Comparison of ENCODE assay signal across 8 cellular contexts in genomic region chr2:42494434-42495233, GRCh38. TPM values are rescaled to one million over a fixed set of nuclear protein-coding genes. Genes with fewer than 3 reads are reported as not detected.
DNase-seq lines count a peak whose midpoint lies in the region; ATAC-seq and TF ChIP-seq lines count a peak whose summit lies in the region.

No MANE protein-coding gene starts in this region.

- H3K9me3 ChIP-seq in ascending aorta = no peaks in the 10 kb centered on the region
- no peaks in the 10 kb centered on the region for H3K9me3 ChIP-seq in hepatocyte (ENCODE audit: low read depth)

- DNase-seq in GM12865 (ENCODE audit: low read depth) (peak; percentile 86), NCI-H1436 treated with DMSO at 0.1 percent for 48 hours (lab: John Stamatoyannopoulos, UW) (peak; percentile 61), ascending aorta (ENCODE audit: low spot score in 2 of 2) (peak in 1 of 2 donors; percentile 71), hepatocyte (ENCODE audit: low spot score) (peak; percentile 85), retina (peak; percentile 91), GF-D8 (lab: John Stamatoyannopoulos, UW) (no peak)

- H3K4me2 ChIP-seq in hepatocyte = peak overlapping the region; percentile 100

- no peaks in the 10 kb centered on the region for H3K79me2 ChIP-seq in hepatocyte

- H3K36me3 ChIP-seq in ascending aorta = no peaks in the 10 kb centered on the region
- H3K36me3 ChIP-seq in hepatocyte (replicated peaks; ENCODE audit: insufficient read depth, low read depth) = no peaks in the 10 kb centered on the region

- peaks cover 49% of the 10 kb centered on the region for H3K27me3 Mint-ChIP-seq in T-helper 1 cell treated with Interleukin-12 subunit alpha and Interleukin-12 subunit beta and Interleukin-4 antibody, amounts not matched to agents 30 μg/mL and 1 μg/mL, for 36 hours (ENCODE audit: low read depth)

- H3K4me3 ChIP-seq in GM12865 (ENCODE audit: low read depth, low read length) (peak overlapping the region; percentile 86), ascending aorta (peak overlapping the region; percentile 64 to 70), hepatocyte (peak overlapping the region; percentile 82)

- H3K36me3 Mint-ChIP-seq in T-helper 1 cell treated with Interleukin-12 subunit alpha and Interleukin-12 subunit beta and Interleukin-4 antibody, amounts not matched to agents 30 μg/mL and 1 μg/mL, for 36 hours (ENCODE audit: low read depth) = no peaks in the 10 kb centered on the region

- intact Hi-C loops in ascending aorta (cut with DNase I) = loop anchor here (1.0 kb wide), 1 partner anchor 169 kb away; no protein-coding TSS in a partner anchor

- no peak overlapping the region for H3K27ac ChIP-seq in ascending aorta
- H3K27ac ChIP-seq in hepatocyte = no peak overlapping the region

- H4K20me1 ChIP-seq in hepatocyte (ENCODE audit: insufficient read depth, poor library complexity, severe bottlenecking) = no peaks in the 10 kb centered on the region

- peak; percentile 64 for ATAC-seq in HG02763 (IDR thresholded peaks at IDR 0.05; ENCODE audit: unreplicated experiment)

- peaks cover 0 to 9% of the 10 kb centered on the region in 2 donors for H3K4me1 ChIP-seq in ascending aorta
- H3K4me1 ChIP-seq in hepatocyte (ENCODE audit: insufficient read depth) = no peaks in the 10 kb centered on the region

- H3K9me2 ChIP-seq in hepatocyte (replicated peaks; ENCODE audit: insufficient read depth) = no peaks in the 10 kb centered on the region

- no peaks in the 10 kb centered on the region for H3K9me3 Mint-ChIP-seq in T-helper 1 cell treated with Interleukin-12 subunit alpha and Interleukin-12 subunit beta and Interleukin-4 antibody, amounts not matched to agents 30 μg/mL and 1 μg/mL, for 36 hours

- TF ChIP-seq CTCF in GM12865 (IDR thresholded peaks at IDR 0.05; ENCODE audit: insufficient read depth, low read depth, low read length, missing control alignments) (peak; percentile 86), ascending aorta (IDR thresholded peaks at IDR 0.05) (peak; percentile 64 to 86 (median 85)), hepatocyte (IDR thresholded peaks at IDR 0.05; ENCODE audit: poor library complexity) (peak; percentile 86)

- peak overlapping the region; percentile 39 for H3K27ac Mint-ChIP-seq in T-helper 1 cell treated with Interleukin-12 subunit alpha and Interleukin-12 subunit beta and Interleukin-4 antibody, amounts not matched to agents 30 μg/mL and 1 μg/mL, for 36 hours

- H3K27me3 ChIP-seq in ascending aorta (peaks cover 12% of the 10 kb centered on the region), hepatocyte (peaks cover 37% of the 10 kb centered on the region)

- WGBS in hepatocyte (ENCODE audit: low lambda C conversion rate, missing lambda C conversion rate) = under 1% methylated on average over 55 of the region's 59 CpGs

- peak overlapping the region; percentile 89 for H3K4me3 Mint-ChIP-seq in T-helper 1 cell treated with Interleukin-12 subunit alpha and Interleukin-12 subunit beta and Interleukin-4 antibody, amounts not matched to agents 30 μg/mL and 1 μg/mL, for 36 hours

- peaks cover 5% of the 10 kb centered on the region for H3K4me1 Mint-ChIP-seq in T-helper 1 cell treated with Interleukin-12 subunit alpha and Interleukin-12 subunit beta and Interleukin-4 antibody, amounts not matched to agents 30 μg/mL and 1 μg/mL, for 36 hours (ENCODE audit: low read depth)

- peak overlapping the region; percentile 82 for H2AFZ ChIP-seq in hepatocyte

RNA-seq across cellular contexts. Expression of gene KCNG3, which starts 0.9 kb away (rescaled TPM):
- total RNA-seq in ascending aorta (not detected), hepatocyte (0.28 and 0.57 TPM in 2 replicates)
- polyA plus RNA-seq in hepatocyte = 0.13 TPM in 1 of 2 replicates, not detected in the other
